ENCODE assay signal across 13 cellular contexts in genomic region chr3:43423142-43423541, GRCh38.
DNase-seq lines count a peak whose midpoint lies in the region; ATAC-seq and TF ChIP-seq lines count a peak whose summit lies in the region.
"Had no signal": no experiment of that assay in that cellular context is flagged by ENCODE, and none has a peak within 500 bp of the region (broad histone marks: within the 10 kb centered on the region; RNA-seq: fewer than 3 reads in every experiment).

No MANE protein-coding gene starts in this region.

- no peaks in the 10 kb centered on the region for H3K27me3 ChIP-seq in liver (ENCODE audit: control insufficient read depth in 4 of 4, insufficient read depth in 4 of 4, low read length in 3 of 4)
- H3K27me3 ChIP-seq: upper lobe of left lung had no signal

- ATAC-seq in stimulated activated naive CD8-positive, alpha-beta T cell treated with anti-CD3 and anti-CD28 coated beads, Interleukin-15, Interleukin-2, amounts not matched to agents 100 U/mL and 50 U/mL, for 24 hours = no peak
- no peak for ATAC-seq in GM18519 (IDR thresholded peaks at IDR 0.05; ENCODE audit: low FRiP score, unreplicated experiment)
- ATAC-seq in esophagus mucosa = no peak
- ATAC-seq: mucosa of descending colon, Panc1 had no signal

- no peak for TF ChIP-seq RAD21 in liver (IDR thresholded peaks at IDR 0.05)

- DNase-seq in A172 (ENCODE audit: low spot score) (peak; percentile 27), NB4 (ENCODE audit: low read depth) (peak; percentile 19), cardiac fibroblast (ENCODE audit: low read depth in 2 of 2) (peak; percentile 26 to 55), NCI-H1092 (lab: John Stamatoyannopoulos, UW) (no peak)
- no peak for DNase-seq in stimulated activated naive CD8-positive, alpha-beta T cell treated with anti-CD3 and anti-CD28 coated beads, Interleukin-15, Interleukin-2, amounts not matched to agents 100 U/mL and 50 U/mL, for 24 hours
- DNase-seq: retina, upper lobe of left lung had no signal

- peaks cover 0 to 3% (median 0%) of the 10 kb centered on the region in 4 donors for H3K9me3 ChIP-seq in liver (ENCODE audit: control insufficient read depth in 4 of 4, low read length in 3 of 4)
- H3K9me3 ChIP-seq: HAP-1 had no signal

- WGBS in liver = 75% methylated on average over 3 of the region's 3 CpGs

- H3K4me3 ChIP-seq in NB4 (ENCODE audit: low read depth, low read length) = no peak overlapping the region
- no peak overlapping the region for H3K4me3 ChIP-seq in cardiac fibroblast (replicated peaks in 1 of 2; ENCODE audit: low read depth in 2 of 2, low read length in 2 of 2)
- H3K4me3 ChIP-seq in liver (ENCODE audit: low read depth in 1 of 3, low read length in 3 of 3) = no peak overlapping the region
- H3K4me3 ChIP-seq: HAP-1, mucosa of descending colon, upper lobe of left lung had no signal

- no peaks in the 10 kb centered on the region for H3K4me1 ChIP-seq in liver (ENCODE audit: control insufficient read depth in 4 of 4, insufficient read depth in 4 of 4, low read length in 3 of 4)
- H3K4me1 ChIP-seq: HAP-1 had no signal

- H3K27ac ChIP-seq in liver (ENCODE audit: low read depth in 1 of 2, low read length in 2 of 2) = no peak overlapping the region
- H3K27ac ChIP-seq: upper lobe of left lung had no signal

- H3K36me3 ChIP-seq in liver (ENCODE audit: control insufficient read depth in 4 of 4, insufficient read depth in 3 of 4, low read depth in 1 of 4, low read length in 3 of 4) = no peaks in the 10 kb centered on the region
- H3K36me3 ChIP-seq: HAP-1, upper lobe of left lung had no signal

- TF ChIP-seq CTCF in NB4 (IDR thresholded peaks at IDR 0.05; ENCODE audit: low read depth, low read length) (no peak), cardiac fibroblast (IDR thresholded peaks at IDR 0.05; ENCODE audit: low read depth, low read length) (no peak), liver (IDR thresholded peaks at IDR 0.05; ENCODE audit: low read depth, low read length, missing input control) (no peak)

- no peak overlapping the region for H3K9ac ChIP-seq in liver (ENCODE audit: low read depth in 1 of 2, low read length in 2 of 2)

- TF ChIP-seq POLR2A in NB4 (IDR thresholded peaks at IDR 0.05; ENCODE audit: extremely low read depth, insufficient read length) = no peak

TF ChIP-seq in liver, 16 proteins besides CTCF, POLR2A, EP300 and RAD21:
- TF ChIP-seq ZBTB33 (IDR thresholded peaks at IDR 0.05) (no peak), JUND (IDR thresholded peaks at IDR 0.05) (peak; percentile 34 to 36), REST (IDR thresholded peaks at IDR 0.05) (no peak), TAF1 (conservative IDR thresholded peaks at IDR 0.05) (no peak), NR2F2 (IDR thresholded peaks at IDR 0.05) (no peak), HNF4G (IDR thresholded peaks at IDR 0.05) (no peak)

Comparison
In these comparisons a context has a peak if more than half of its experiments do, and no peak if none do; other contexts are left out.
1. DNase-seq: peak in A172 (single experiment), NB4 (single experiment) and cardiac fibroblast (2 of 2); none in stimulated activated naive CD8-positive, alpha-beta T cell treated with anti-CD3 and anti-CD28 coated beads, Interleukin-15, Interleukin-2, amounts not matched to agents 100 U/mL and 50 U/mL, for 24 hours (single experiment) and NCI-H1092 (single experiment).